2 cellular contexts compared by ENCODE assay signal in the genomic region with DNA sequence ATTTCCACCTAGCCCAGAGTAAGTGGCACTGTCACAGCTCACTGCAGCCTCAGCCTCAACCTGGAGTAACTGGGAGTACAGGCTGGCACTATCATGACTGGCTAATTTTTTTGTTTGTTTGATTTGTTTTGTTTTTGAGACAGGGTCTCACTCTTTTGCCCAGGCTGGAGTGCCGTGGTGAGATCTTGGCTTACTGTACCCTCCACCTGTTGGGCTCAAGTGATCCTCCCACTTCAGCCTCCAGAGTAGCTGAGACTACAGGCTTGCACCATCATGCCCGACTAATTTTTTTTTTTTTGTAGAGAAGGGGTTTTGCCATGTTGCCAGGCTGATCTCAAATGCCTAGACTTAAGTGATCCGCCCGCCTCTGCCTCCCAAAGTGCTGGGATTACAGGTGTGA.
TF ChIP-seq lines count a peak whose summit lies in the region.

No MANE protein-coding gene starts in this region.

TF ChIP-seq in SK-N-SH, 30 proteins besides CTCF, POLR2A, EP300 and RAD21 (continued from another document):
- TF ChIP-seq, protein P1, sequence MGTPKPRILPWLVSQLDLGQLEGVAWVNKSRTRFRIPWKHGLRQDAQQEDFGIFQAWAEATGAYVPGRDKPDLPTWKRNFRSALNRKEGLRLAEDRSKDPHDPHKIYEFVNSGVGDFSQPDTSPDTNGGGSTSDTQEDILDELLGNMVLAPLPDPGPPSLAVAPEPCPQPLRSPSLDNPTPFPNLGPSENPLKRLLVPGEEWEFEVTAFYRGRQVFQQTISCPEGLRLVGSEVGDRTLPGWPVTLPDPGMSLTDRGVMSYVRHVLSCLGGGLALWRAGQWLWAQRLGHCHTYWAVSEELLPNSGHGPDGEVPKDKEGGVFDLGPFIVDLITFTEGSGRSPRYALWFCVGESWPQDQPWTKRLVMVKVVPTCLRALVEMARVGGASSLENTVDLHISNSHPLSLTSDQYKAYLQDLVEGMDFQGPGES (IDR thresholded peaks at IDR 0.05; ENCODE audit: low read depth, low read length): no peak
TF ChIP-seq in SK-N-SH: peak in this region for 0.

TF ChIP-seq in SK-N-SH treated with all-trans-retinoic acid at 6 μM for 48 hours, 23 proteins besides CTCF, POLR2A, EP300 and RAD21 (continued from another document):
- no peak for TF ChIP-seq OSR1 (CRISPR knock-in tag; IDR thresholded peaks at IDR 0.05)
- TF ChIP-seq, protein P2, sequence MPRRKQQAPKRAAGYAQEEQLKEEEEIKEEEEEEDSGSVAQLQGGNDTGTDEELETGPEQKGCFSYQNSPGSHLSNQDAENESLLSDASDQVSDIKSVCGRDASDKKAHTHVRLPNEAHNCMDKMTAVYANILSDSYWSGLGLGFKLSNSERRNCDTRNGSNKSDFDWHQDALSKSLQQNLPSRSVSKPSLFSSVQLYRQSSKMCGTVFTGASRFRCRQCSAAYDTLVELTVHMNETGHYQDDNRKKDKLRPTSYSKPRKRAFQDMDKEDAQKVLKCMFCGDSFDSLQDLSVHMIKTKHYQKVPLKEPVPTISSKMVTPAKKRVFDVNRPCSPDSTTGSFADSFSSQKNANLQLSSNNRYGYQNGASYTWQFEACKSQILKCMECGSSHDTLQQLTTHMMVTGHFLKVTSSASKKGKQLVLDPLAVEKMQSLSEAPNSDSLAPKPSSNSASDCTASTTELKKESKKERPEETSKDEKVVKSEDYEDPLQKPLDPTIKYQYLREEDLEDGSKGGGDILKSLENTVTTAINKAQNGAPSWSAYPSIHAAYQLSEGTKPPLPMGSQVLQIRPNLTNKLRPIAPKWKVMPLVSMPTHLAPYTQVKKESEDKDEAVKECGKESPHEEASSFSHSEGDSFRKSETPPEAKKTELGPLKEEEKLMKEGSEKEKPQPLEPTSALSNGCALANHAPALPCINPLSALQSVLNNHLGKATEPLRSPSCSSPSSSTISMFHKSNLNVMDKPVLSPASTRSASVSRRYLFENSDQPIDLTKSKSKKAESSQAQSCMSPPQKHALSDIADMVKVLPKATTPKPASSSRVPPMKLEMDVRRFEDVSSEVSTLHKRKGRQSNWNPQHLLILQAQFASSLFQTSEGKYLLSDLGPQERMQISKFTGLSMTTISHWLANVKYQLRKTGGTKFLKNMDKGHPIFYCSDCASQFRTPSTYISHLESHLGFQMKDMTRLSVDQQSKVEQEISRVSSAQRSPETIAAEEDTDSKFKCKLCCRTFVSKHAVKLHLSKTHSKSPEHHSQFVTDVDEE (CRISPR knock-in tag; IDR thresholded peaks at IDR 0.05): no peak
- no peak for TF ChIP-seq TOX (CRISPR knock-in tag; IDR thresholded peaks at IDR 0.05; ENCODE audit: borderline replicate concordance)
- TF ChIP-seq TCF4 (CRISPR knock-in tag; IDR thresholded peaks at IDR 0.05; ENCODE audit: borderline replicate concordance): no peak
- no peak for TF ChIP-seq ZNF8 (CRISPR knock-in tag; IDR thresholded peaks at IDR 0.05)
- TF ChIP-seq, protein P3, sequence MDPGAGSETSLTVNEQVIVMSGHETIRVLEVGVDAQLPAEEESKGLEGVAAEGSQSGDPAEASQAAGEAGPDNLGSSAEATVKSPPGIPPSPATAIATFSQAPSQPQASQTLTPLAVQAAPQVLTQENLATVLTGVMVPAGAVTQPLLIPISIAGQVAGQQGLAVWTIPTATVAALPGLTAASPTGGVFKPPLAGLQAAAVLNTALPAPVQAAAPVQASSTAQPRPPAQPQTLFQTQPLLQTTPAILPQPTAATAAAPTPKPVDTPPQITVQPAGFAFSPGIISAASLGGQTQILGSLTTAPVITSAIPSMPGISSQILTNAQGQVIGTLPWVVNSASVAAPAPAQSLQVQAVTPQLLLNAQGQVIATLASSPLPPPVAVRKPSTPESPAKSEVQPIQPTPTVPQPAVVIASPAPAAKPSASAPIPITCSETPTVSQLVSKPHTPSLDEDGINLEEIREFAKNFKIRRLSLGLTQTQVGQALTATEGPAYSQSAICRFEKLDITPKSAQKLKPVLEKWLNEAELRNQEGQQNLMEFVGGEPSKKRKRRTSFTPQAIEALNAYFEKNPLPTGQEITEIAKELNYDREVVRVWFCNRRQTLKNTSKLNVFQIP (CRISPR knock-in tag; IDR thresholded peaks at IDR 0.05; ENCODE audit: borderline replicate concordance, low read depth): no peak
- no peak for TF ChIP-seq ZNF70 (CRISPR knock-in tag; IDR thresholded peaks at IDR 0.05)
- no peak for TF ChIP-seq ARNTL (CRISPR knock-in tag; IDR thresholded peaks at IDR 0.05; ENCODE audit: borderline replicate concordance, low read depth)
- TF ChIP-seq, protein P4, sequence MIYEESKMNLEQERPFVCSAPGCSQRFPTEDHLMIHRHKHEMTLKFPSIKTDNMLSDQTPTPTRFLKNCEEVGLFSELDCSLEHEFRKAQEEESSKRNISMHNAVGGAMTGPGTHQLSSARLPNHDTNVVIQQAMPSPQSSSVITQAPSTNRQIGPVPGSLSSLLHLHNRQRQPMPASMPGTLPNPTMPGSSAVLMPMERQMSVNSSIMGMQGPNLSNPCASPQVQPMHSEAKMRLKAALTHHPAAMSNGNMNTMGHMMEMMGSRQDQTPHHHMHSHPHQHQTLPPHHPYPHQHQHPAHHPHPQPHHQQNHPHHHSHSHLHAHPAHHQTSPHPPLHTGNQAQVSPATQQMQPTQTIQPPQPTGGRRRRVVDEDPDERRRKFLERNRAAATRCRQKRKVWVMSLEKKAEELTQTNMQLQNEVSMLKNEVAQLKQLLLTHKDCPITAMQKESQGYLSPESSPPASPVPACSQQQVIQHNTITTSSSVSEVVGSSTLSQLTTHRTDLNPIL (CRISPR knock-in tag; IDR thresholded peaks at IDR 0.05; ENCODE audit: low read depth): no peak
- no peak for TF ChIP-seq ZFP3 (CRISPR knock-in tag; IDR thresholded peaks at IDR 0.05)
- no peak for TF ChIP-seq GLIS3 (CRISPR knock-in tag; IDR thresholded peaks at IDR 0.05)
